Comparison of ENCODE assay signal across 8 cellular contexts in genomic region chr18:8607776-8608682, GRCh38. TPM values are rescaled to one million over a fixed set of nuclear protein-coding genes. Genes with fewer than 3 reads are reported as not detected.
DNase-seq lines count a peak whose midpoint lies in the region; ATAC-seq and TF ChIP-seq lines count a peak whose summit lies in the region.

No MANE protein-coding gene starts in this region.

- DNase-seq in Caki2 (ENCODE audit: low read depth): peak; percentile 77
- no peak for DNase-seq in activated naive CD8-positive, alpha-beta T cell treated with anti-CD3 and anti-CD28 coated beads, Interleukin-2, amount 50 U/mL, for 24 hours
- no peak for DNase-seq in upper lobe of right lung
- DNase-seq in mucosa of descending colon: no peak
- no peak for DNase-seq in OCI-M1 (lab: John Stamatoyannopoulos, UW)

- no peaks in the 10 kb centered on the region for H3K27me3 Mint-ChIP-seq in activated naive CD8-positive, alpha-beta T cell treated with anti-CD3 and anti-CD28 coated beads, Interleukin-2, amount 50 U/mL, for 24 hours

- peaks cover 54% of the 10 kb centered on the region for H3K4me1 Mint-ChIP-seq in activated naive CD8-positive, alpha-beta T cell treated with anti-CD3 and anti-CD28 coated beads, Interleukin-2, amount 50 U/mL, for 24 hours

- H3K27ac ChIP-seq in layer of hippocampus (ENCODE audit: low read depth, low read length) (peak overlapping the region; percentile 63), upper lobe of right lung (peak overlapping the region; percentile 88)

- ATAC-seq in HG02678 (IDR thresholded peaks at IDR 0.05; ENCODE audit: unreplicated experiment) (peak; percentile 27), upper lobe of right lung (no peak), mucosa of descending colon (no peak), HG03520 (IDR thresholded peaks at IDR 0.05; ENCODE audit: unreplicated experiment) (no peak)
- ATAC-seq in activated naive CD8-positive, alpha-beta T cell treated with anti-CD3 and anti-CD28 coated beads, Interleukin-2, amount 50 U/mL, for 24 hours: no peak

- H3K36me3 ChIP-seq in upper lobe of right lung (no peaks in the 10 kb centered on the region), mucosa of descending colon (ENCODE audit: low read depth) (no peaks in the 10 kb centered on the region)

- H3K9me3 Mint-ChIP-seq in activated naive CD8-positive, alpha-beta T cell treated with anti-CD3 and anti-CD28 coated beads, Interleukin-2, amount 50 U/mL, for 24 hours: no peaks in the 10 kb centered on the region

- H3K4me1 ChIP-seq in upper lobe of right lung: peaks cover 22% of the 10 kb centered on the region
- peaks cover 15% of the 10 kb centered on the region for H3K4me1 ChIP-seq in mucosa of descending colon (ENCODE audit: low read depth)

- no peaks in the 10 kb centered on the region for H3K9me3 ChIP-seq in upper lobe of right lung
- H3K9me3 ChIP-seq in mucosa of descending colon: no peaks in the 10 kb centered on the region

- H3K4me3 ChIP-seq in upper lobe of right lung (peak overlapping the region; percentile 58), mucosa of descending colon (no peak overlapping the region)

- H3K4me3 Mint-ChIP-seq in activated naive CD8-positive, alpha-beta T cell treated with anti-CD3 and anti-CD28 coated beads, Interleukin-2, amount 50 U/mL, for 24 hours: peak overlapping the region; percentile 87

- TF ChIP-seq CTCF in upper lobe of right lung (IDR thresholded peaks at IDR 0.05) (no peak), mucosa of descending colon (IDR thresholded peaks at IDR 0.05) (no peak)

- intact Hi-C loops in upper lobe of right lung (cut with DNase I) (no loop called here), mucosa of descending colon (cut with DNase I, micrococcal nuclease) (no loop called here)

- peak overlapping the region; percentile 94 for H3K27ac Mint-ChIP-seq in activated naive CD8-positive, alpha-beta T cell treated with anti-CD3 and anti-CD28 coated beads, Interleukin-2, amount 50 U/mL, for 24 hours

- in situ Hi-C loops in Caki2 (cut with HindIII; ENCODE audit: low pct_unique_long_range_greater_than_20kb, low sequenced_read_pairs): no loop called here

- H3K36me3 Mint-ChIP-seq in activated naive CD8-positive, alpha-beta T cell treated with anti-CD3 and anti-CD28 coated beads, Interleukin-2, amount 50 U/mL, for 24 hours (ENCODE audit: low read depth): peaks cover 20% of the 10 kb centered on the region

- H3K27me3 ChIP-seq in layer of hippocampus (ENCODE audit: control insufficient read depth, insufficient read depth, low read length) (no peaks in the 10 kb centered on the region), upper lobe of right lung (no peaks in the 10 kb centered on the region)

RNA-seq across cellular contexts. Expression of gene RAB12, which starts 1.2 kb away (rescaled TPM):
- 35.9 and 39.9 TPM in 2 replicates for total RNA-seq in Caki2 (2014; rRNA removed; shearing (Covaris generic); ENCODE audit: low replicate concordance)
- total RNA-seq in upper lobe of right lung: 48.6 TPM
- 10 to 100 TPM; 14.2 to 48.2 (median 20.2) TPM for total RNA-seq in mucosa of descending colon
